Comparison of ENCODE assay signal across 1 cellular context in the genomic region with DNA sequence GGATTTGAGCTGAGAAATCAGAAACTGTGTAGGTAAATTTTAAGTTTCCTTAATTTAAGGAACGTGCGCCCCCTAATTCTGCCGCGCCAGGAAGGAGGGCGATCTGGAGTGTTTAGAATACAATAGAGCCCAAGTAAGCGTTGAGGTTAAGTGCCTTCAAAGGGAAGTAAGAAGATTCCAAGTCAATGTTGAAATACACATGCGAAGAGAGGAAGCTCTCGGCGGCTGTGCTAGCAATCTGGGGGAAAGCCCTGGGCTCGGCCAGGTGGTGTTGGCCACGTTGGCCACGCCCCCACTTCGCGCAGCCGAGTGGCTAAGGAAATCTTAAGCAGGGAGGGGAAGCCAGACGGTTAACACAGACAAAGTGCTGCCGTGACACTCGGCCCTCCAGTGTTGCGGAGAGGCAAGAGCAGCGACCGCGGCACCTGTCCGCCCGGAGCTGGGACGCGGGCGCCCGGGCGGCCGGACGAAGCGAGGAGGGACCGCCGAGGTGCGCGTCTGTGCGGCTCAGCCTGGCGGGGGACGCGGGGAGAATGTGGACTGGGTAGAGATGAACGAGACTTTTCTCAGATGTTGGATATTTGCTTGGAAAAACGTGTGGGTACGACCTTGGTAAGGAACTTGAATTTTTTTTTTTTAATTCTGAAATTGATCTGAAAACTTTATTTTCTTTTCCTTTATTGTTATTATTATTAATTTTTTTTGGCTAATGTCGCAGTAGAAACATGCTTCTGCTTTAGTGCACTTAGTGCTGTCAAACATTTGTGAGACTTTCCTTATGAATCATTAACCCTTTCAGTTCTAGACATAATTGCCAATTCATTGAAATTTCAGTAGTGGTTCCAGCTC.
A peak's percentile ranks its signal among the peaks of the same experiment; 100 is the strongest.
TF ChIP-seq lines count a peak whose summit lies in the region.

A gene (plus strand): TSS at position 353 of the 849 bp plus-strand sequence. CDS start 218 bp downstream, at position 571.

TF ChIP-seq in HCT116, 20 proteins besides CTCF, POLR2A, EP300 and RAD21 (continued from another document):
- TF ChIP-seq, protein P1, sequence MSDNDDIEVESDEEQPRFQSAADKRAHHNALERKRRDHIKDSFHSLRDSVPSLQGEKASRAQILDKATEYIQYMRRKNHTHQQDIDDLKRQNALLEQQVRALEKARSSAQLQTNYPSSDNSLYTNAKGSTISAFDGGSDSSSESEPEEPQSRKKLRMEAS (IDR thresholded peaks at IDR 0.05): peak; percentile 86
- TF ChIP-seq JUND (IDR thresholded peaks at IDR 0.05) (no peak), FOSL1 (IDR thresholded peaks at IDR 0.05; ENCODE audit: low read depth) (no peak), CBX3 (IDR thresholded peaks at IDR 0.05; ENCODE audit: low read depth) (peak; percentile 60; the same call in 1 of the 2 replicates), SIN3A (IDR thresholded peaks at IDR 0.05; ENCODE audit: low read depth) (peak; percentile 78), SP1 (IDR thresholded peaks at IDR 0.05; ENCODE audit: low read depth) (peak; percentile 47)
